In genomic region chr6:109239918-109240321, GRCh38 we compare ENCODE assay signal across 13 cellular contexts.
DNase-seq lines count a peak whose midpoint lies in the region; ATAC-seq and TF ChIP-seq lines count a peak whose summit lies in the region.
"Had no signal": no experiment of that assay in that cellular context is flagged by ENCODE, and none has a peak within 500 bp of the region (broad histone marks: within the 10 kb centered on the region; RNA-seq: fewer than 3 reads in every experiment).

No MANE protein-coding gene starts in this region.

- H3K79me2 ChIP-seq in Loucy (ENCODE audit: insufficient read depth, low read length) = no peaks in the 10 kb centered on the region

- 0 out of 2 replicates have a peak, but pooled peaks cover 4% of the 10 kb centered on the region for H3F3A ChIP-seq in Loucy (ENCODE audit: low read depth)

- H3K27me3 ChIP-seq in Loucy (ENCODE audit: insufficient read depth, low read length, poor library complexity, severe bottlenecking) (no peaks in the 10 kb centered on the region), mucosa of rectum (ENCODE audit: control insufficient read depth in 2 of 2, insufficient read depth in 2 of 2, low read length in 2 of 2) (no peaks in the 10 kb centered on the region)
- H3K27me3 ChIP-seq: spleen had no signal

- no peaks in the 10 kb centered on the region for H3K9me3 ChIP-seq in Loucy (ENCODE audit: insufficient read depth, low read depth, low read length)
- no peaks in the 10 kb centered on the region for H3K9me3 ChIP-seq in mucosa of rectum (ENCODE audit: control insufficient read depth in 2 of 2, low read length in 2 of 2)
- H3K9me3 ChIP-seq: spleen had no signal

- peak overlapping the region; percentile 6 to 72 for H3K27ac ChIP-seq in mucosa of rectum (ENCODE audit: low read depth in 2 of 2, low read length in 2 of 2)
- H3K27ac ChIP-seq: C4-2B had no signal

- H3K9ac ChIP-seq in Loucy (ENCODE audit: low read depth, low read length, poor library complexity, severe bottlenecking) = no peak overlapping the region
- H3K9ac ChIP-seq in mucosa of rectum (ENCODE audit: low read depth in 1 of 2, low read length in 2 of 2) = no peak overlapping the region

- H3K4me3 ChIP-seq in Loucy (ENCODE audit: low read length, poor library complexity, severe bottlenecking) = no peak overlapping the region
- no peak overlapping the region for H3K4me3 ChIP-seq in mucosa of rectum (ENCODE audit: low read length in 2 of 2)
- H3K4me3 ChIP-seq: spleen had no signal

- peak; percentile 32 for DNase-seq in epidermal melanocyte (ENCODE audit: insufficient read length, low spot score)
- DNase-seq in superior temporal gyrus (ENCODE audit: extremely low spot score) = peak; percentile 63
- no peak for DNase-seq in HCEC 1CT
- no peak for DNase-seq in stimulated activated naive CD8-positive, alpha-beta T cell treated with anti-CD3 and anti-CD28 coated beads, Interleukin-15, Interleukin-2, amounts not matched to agents 100 U/mL and 50 U/mL, for 24 hours
- DNase-seq in dermis blood vessel endothelial cell = no peak
- DNase-seq: activated CD8-positive, alpha-beta T cell treated with anti-CD3 and anti-CD28 coated beads for 36 hours; activated naive CD4-positive, alpha-beta T cell treated with anti-CD3 and anti-CD28 coated beads, Interleukin-2, amount 50 U/mL, for 16 hours; effector memory CD8-positive, alpha-beta T cell; spleen had no signal

- H3K36me3 ChIP-seq in Loucy (ENCODE audit: insufficient read depth, low read length) = no peaks in the 10 kb centered on the region
- H3K36me3 ChIP-seq in mucosa of rectum (ENCODE audit: control insufficient read depth in 2 of 2, insufficient read depth in 2 of 2, low read length in 2 of 2) = no peaks in the 10 kb centered on the region
- H3K36me3 ChIP-seq: spleen had no signal

- no peak overlapping the region for H3K4me2 ChIP-seq in Loucy (ENCODE audit: low read depth, low read length, poor library complexity, severe bottlenecking)

- H4K20me1 ChIP-seq in Loucy (ENCODE audit: insufficient read depth, low read length, poor library complexity, severe bottlenecking) = no peaks in the 10 kb centered on the region

- H3K4me1 ChIP-seq in Loucy (ENCODE audit: insufficient read depth, low read length, poor library complexity, severe bottlenecking) (peaks cover 35% of the 10 kb centered on the region), mucosa of rectum (ENCODE audit: control insufficient read depth in 2 of 2, insufficient read depth in 2 of 2, low read length in 2 of 2) (peaks cover 16 to 42% of the 10 kb centered on the region in 2 donors)

- ATAC-seq in stimulated activated naive CD8-positive, alpha-beta T cell treated with anti-CD3 and anti-CD28 coated beads, Interleukin-15, Interleukin-2, amounts not matched to agents 100 U/mL and 50 U/mL, for 24 hours = no peak
- ATAC-seq in HG03520 (IDR thresholded peaks at IDR 0.05; ENCODE audit: unreplicated experiment) = no peak
- ATAC-seq: activated CD8-positive, alpha-beta T cell treated with anti-CD3 and anti-CD28 coated beads for 36 hours; effector memory CD8-positive, alpha-beta T cell had no signal

- H2AFZ ChIP-seq in Loucy (ENCODE audit: low read length) = peak overlapping the region; percentile 22; the same call in 1 of the 2 replicates

- H3K9me2 ChIP-seq in Loucy (replicated peaks; ENCODE audit: low read depth, low read length) = no peaks in the 10 kb centered on the region

- TF ChIP-seq CTCF in Loucy (conservative IDR thresholded peaks at IDR 0.05; ENCODE audit: low read length) = no peak

Comparison
In these comparisons a context has a peak if more than half of its experiments do, and no peak if none do; other contexts are left out.
1. DNase-seq: peak in epidermal melanocyte (single experiment) and superior temporal gyrus (single experiment); none in HCEC 1CT (single experiment), stimulated activated naive CD8-positive, alpha-beta T cell treated with anti-CD3 and anti-CD28 coated beads, Interleukin-15, Interleukin-2, amounts not matched to agents 100 U/mL and 50 U/mL, for 24 hours (single experiment) and dermis blood vessel endothelial cell (single experiment).